ENCODE assay signal across 1 cellular context in genomic region chr14:24818054-24818822, GRCh38.
TF ChIP-seq lines count a peak whose summit lies in the region.

No MANE protein-coding gene starts in this region.

TF ChIP-seq in HepG2, 621 proteins besides CTCF, POLR2A, EP300 and RAD21 (continued from another document):
- no peak; the same call in none of the 2 replicates for TF ChIP-seq ZNF318 (CRISPR knock-in tag; IDR thresholded peaks at IDR 0.05)
